16 cellular contexts compared by ENCODE assay signal in the genomic region with DNA sequence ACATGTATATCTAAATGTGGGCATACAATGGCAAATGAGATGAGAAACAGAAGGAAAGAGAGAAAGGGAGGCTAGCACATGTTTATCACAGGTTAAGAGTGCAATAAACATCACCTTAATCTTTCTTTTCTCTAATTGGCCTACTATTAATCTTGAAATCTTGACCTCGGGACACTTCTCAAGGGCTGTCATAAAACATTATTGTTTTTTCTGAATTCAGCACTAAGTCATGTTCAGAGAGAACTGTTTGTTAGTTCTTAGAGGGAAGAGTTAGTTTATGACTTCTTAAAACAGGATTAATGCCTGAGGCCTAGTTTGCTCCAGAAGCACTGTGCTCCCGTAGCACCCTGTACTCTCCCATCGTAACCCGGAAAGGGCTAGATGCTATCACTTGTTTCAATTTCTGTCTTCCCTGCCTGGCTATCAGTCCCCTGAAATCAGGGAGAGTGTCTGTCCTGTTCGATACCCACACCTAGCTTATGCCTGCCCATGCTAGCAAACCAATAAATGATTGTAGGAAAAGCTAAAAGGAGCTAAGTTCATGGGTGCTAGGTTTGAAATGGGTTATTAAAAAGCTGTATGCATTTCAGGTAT.
"Had no signal": no experiment of that assay in that cellular context is flagged by ENCODE, and none has a peak within 500 bp of the region (broad histone marks: within the 10 kb centered on the region; RNA-seq: fewer than 3 reads in every experiment).

No MANE protein-coding gene starts in this region.

- H3K4me1 Mint-ChIP-seq: activated CD4-positive, alpha-beta memory T cell treated with anti-CD3 and anti-CD28 coated beads, Interleukin-2, amount 10 ng/mL, durations not matched to agents 7 days and 5 days; central memory CD8-positive, alpha-beta T cell had no signal

- H3K4me3 Mint-ChIP-seq: activated CD4-positive, alpha-beta memory T cell treated with anti-CD3 and anti-CD28 coated beads, Interleukin-2, amount 10 ng/mL, durations not matched to agents 7 days and 5 days; activated naive CD4-positive, alpha-beta T cell treated with anti-CD3 and anti-CD28 coated beads for 36 hours; activated T-cell treated with anti-CD3 and anti-CD28 coated beads, Interleukin-2, amount 50 U/mL, for 4 hours; central memory CD8-positive, alpha-beta T cell; memory B cell; naive thymus-derived CD4-positive, alpha-beta T cell; stimulated activated naive B cell treated with anti-CD40 and anti-IgM and Interleukin-4, amounts not matched to agents 10 μg/mL and 1 μg/mL and 100 μg/mL, for 72 hours; WTC11 had no signal

- H3K27ac Mint-ChIP-seq: activated CD4-positive, alpha-beta memory T cell treated with anti-CD3 and anti-CD28 coated beads, Interleukin-2, amount 10 ng/mL, durations not matched to agents 7 days and 5 days; activated naive CD4-positive, alpha-beta T cell treated with anti-CD3 and anti-CD28 coated beads for 36 hours; WTC11 had no signal

- ATAC-seq: activated T-cell treated with anti-CD3 and anti-CD28 coated beads, Interleukin-2, amount 50 U/mL, for 4 hours; left ventricle myocardium superior; WTC11 had no signal

- H3K9me3 Mint-ChIP-seq: activated CD4-positive, alpha-beta memory T cell treated with anti-CD3 and anti-CD28 coated beads, Interleukin-2, amount 10 ng/mL, durations not matched to agents 7 days and 5 days; activated naive CD4-positive, alpha-beta T cell treated with anti-CD3 and anti-CD28 coated beads for 36 hours; activated T-cell treated with anti-CD3 and anti-CD28 coated beads, Interleukin-2, amount 50 U/mL, for 4 hours; central memory CD8-positive, alpha-beta T cell; memory B cell; stimulated activated naive B cell treated with anti-CD40 and anti-IgM and Interleukin-4, amounts not matched to agents 10 μg/mL and 1 μg/mL and 100 μg/mL, for 72 hours had no signal

- H3K36me3 Mint-ChIP-seq: memory B cell; naive thymus-derived CD4-positive, alpha-beta T cell; stimulated activated naive B cell treated with anti-CD40 and anti-IgM and Interleukin-4, amounts not matched to agents 10 μg/mL and 1 μg/mL and 100 μg/mL, for 72 hours; WTC11 had no signal

- H3K27me3 Mint-ChIP-seq: activated CD4-positive, alpha-beta memory T cell treated with anti-CD3 and anti-CD28 coated beads, Interleukin-2, amount 10 ng/mL, durations not matched to agents 7 days and 5 days; central memory CD8-positive, alpha-beta T cell; memory B cell; naive thymus-derived CD4-positive, alpha-beta T cell; stimulated activated naive B cell treated with anti-CD40 and anti-IgM and Interleukin-4, amounts not matched to agents 10 μg/mL and 1 μg/mL and 100 μg/mL, for 72 hours had no signal

- DNase-seq: activated CD4-positive, alpha-beta memory T cell treated with anti-CD3 and anti-CD28 coated beads, Interleukin-2, amount 10 ng/mL, durations not matched to agents 7 days and 5 days; activated CD4-positive, alpha-beta T cell treated with anti-CD3 and anti-CD28 coated beads for 4 hours; activated naive CD4-positive, alpha-beta T cell treated with anti-CD3 and anti-CD28 coated beads for 36 hours; activated T-cell treated with anti-CD3 and anti-CD28 coated beads, Interleukin-2, amount 50 U/mL, for 4 hours; aorta; brain microvascular endothelial cell; colonic mucosa; left ventricle myocardium superior; naive thymus-derived CD4-positive, alpha-beta T cell; pancreas; stimulated activated naive B cell treated with anti-CD40 and anti-IgM and Interleukin-4, amounts not matched to agents 10 μg/mL and 1 μg/mL and 100 μg/mL, for 72 hours; SW 1271; tibial artery had no signal
